In the genomic region with DNA sequence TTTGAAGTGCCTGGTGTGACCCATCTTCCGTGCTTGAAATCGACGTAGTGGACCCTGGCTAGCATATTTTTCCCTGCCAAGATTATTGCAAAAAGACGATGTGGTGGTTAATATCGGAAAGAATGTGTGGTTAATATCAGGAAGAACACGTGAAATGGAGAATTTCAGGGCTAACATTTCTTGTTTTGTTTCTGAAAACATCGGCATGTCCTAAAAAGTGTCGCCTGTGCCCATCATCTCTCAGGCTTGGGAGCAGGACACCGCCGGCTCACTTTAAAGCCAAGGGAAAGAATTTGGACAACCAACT, we compare ENCODE assay signal across 8 cellular contexts. TPM values are rescaled to one million over a fixed set of nuclear protein-coding genes. Genes with fewer than 3 reads are reported as not detected.
A peak's percentile ranks its signal among the peaks of the same experiment; 100 is the strongest.
DNase-seq lines count a peak whose midpoint lies in the region; ATAC-seq, FAIRE-seq and TF ChIP-seq lines count a peak whose summit lies in the region.

No MANE protein-coding gene starts in this region.

- H3K9me3 ChIP-seq in HepG2 (ENCODE audit: low read length), result no peaks in the 10 kb centered on the region
- no peaks in the 10 kb centered on the region for H3K9me3 ChIP-seq in testis

- H3K27ac ChIP-seq in HepG2 (ENCODE audit: extremely low read length, insufficient read depth, low read length), result peak overlapping the region; percentile 91
- H3K27ac ChIP-seq in testis, result peak overlapping the region; percentile 89 to 97

- ATAC-seq in activated naive CD8-positive, alpha-beta T cell treated with anti-CD3 and anti-CD28 coated beads, Interleukin-2, amount 10 ng/mL, durations not matched to agents 7 days and 5 days (ENCODE audit: low read depth), result no peak
- no peak for ATAC-seq in HepG2
- no peak for ATAC-seq in GM18868 (IDR thresholded peaks at IDR 0.05; ENCODE audit: unreplicated experiment)
- no peak for ATAC-seq in GM19351 (IDR thresholded peaks at IDR 0.05; ENCODE audit: unreplicated experiment)
- ATAC-seq in HG03442 (IDR thresholded peaks at IDR 0.05; ENCODE audit: unreplicated experiment), result no peak

- intact Hi-C loops in activated CD4-positive, alpha-beta T cell treated with anti-CD3 and anti-CD28 coated beads, Interleukin-2, amount 10 ng/mL, durations not matched to agents 24 days and 14 days (cut with micrococcal nuclease), result loop anchor here (1.0 to 2.0 kb wide), 4 partner anchors 13 to 61 kb away; partner anchors contain the start of genes ASPSCR1, FASN, GPS1 and LRRC45
- intact Hi-C loops in HepG2 (cut with micrococcal nuclease; ENCODE audit: unreplicated experiment), result loop anchor here (1.0 to 5.0 kb wide), 5 partner anchors 13 to 114 kb away; partner anchors contain the start of genes GPS1, LRRC45 and RFNG
- intact Hi-C loops in testis (cut with DNase I; ENCODE audit: low total_unique reads), result loop anchor here (10.0 kb wide), 1 partner anchor 117 kb away; no protein-coding TSS in a partner anchor

- no peak for FAIRE-seq in HepG2 (lab: Jason Lieb, UNC)

- TF ChIP-seq RAD21 in HepG2 (CRISPR knock-in tag; IDR thresholded peaks at IDR 0.05), result no peak

- H3K79me2 ChIP-seq in HepG2 (ENCODE audit: insufficient read depth, low read length), result peaks cover 13% of the 10 kb centered on the region

- WGBS in HepG2 (ENCODE audit: low lambda C conversion rate), result 9% methylated on average over 10 of the region's 10 CpGs
- WGBS in testis, 2 donors, result 6% methylated on average over 10 of the region's 10 CpGs

- H3K4me1 ChIP-seq in HepG2 (ENCODE audit: insufficient read depth, low read length) (peaks cover 57% of the 10 kb centered on the region), testis (peaks cover 27% of the 10 kb centered on the region)

- POLR2A ChIA-PET in activated naive CD8-positive, alpha-beta T cell treated with anti-CD3 and anti-CD28 coated beads, Interleukin-2, amount 10 ng/mL, durations not matched to agents 7 days and 5 days (lab: Charles Lee), result interaction anchor here (0.5 to 2.1 kb wide), 24 partner anchors 10 to 267 kb away, joined by 3 to 13 read pairs (median 4); partner anchors contain the start of genes ALYREF, ANAPC11, CENPX and DUS1L
- POLR2A ChIA-PET in HepG2 (lab: Yijun Ruan, JAX), result interaction anchor here (0.7 to 6.2 kb wide), 53 partner anchors 11 to 335 kb away, joined by 3 to 112 read pairs (median 5); partner anchors contain the start of genes ALYREF, ANAPC11, ARHGDIA and CENPX

- BruUV-seq in HepG2 (replicated peaks; lab: Mats Ljungman, UMichigan), result TSS peak; percentile 92

- peak overlapping the region; percentile 8 to 98 (median 16); a peak in 5 of 6 replicates for H3K4me3 ChIP-seq in HepG2 (replicated peaks in 1 of 3; ENCODE audit: insufficient read depth in 1 of 3, low read depth in 2 of 3, low read length in 3 of 3)
- H3K4me3 ChIP-seq in testis, result peak overlapping the region in 1 of 2 donors; percentile 73

- no peak for TF ChIP-seq POLR2A in HepG2 (IDR thresholded peaks at IDR 0.05; ENCODE audit: insufficient read depth in 1 of 2, low read depth in 2 of 2, low read length in 2 of 2)
- no peak for TF ChIP-seq POLR2A in testis (IDR thresholded peaks at IDR 0.05)

- H3K4me1 Mint-ChIP-seq in activated CD4-positive, alpha-beta T cell treated with anti-CD3 and anti-CD28 coated beads, Interleukin-2, amount 10 ng/mL, durations not matched to agents 24 days and 14 days, result peaks cover 18% of the 10 kb centered on the region
- peaks cover 20% of the 10 kb centered on the region for H3K4me1 Mint-ChIP-seq in activated naive CD8-positive, alpha-beta T cell treated with anti-CD3 and anti-CD28 coated beads, Interleukin-2, amount 10 ng/mL, durations not matched to agents 7 days and 5 days

- peaks cover 5 to 12% of the 10 kb centered on the region in 2 experiments for H3K36me3 ChIP-seq in HepG2 (replicated peaks in 1 of 2; ENCODE audit: control insufficient read depth in 1 of 2, insufficient read depth in 2 of 2, low read length in 2 of 2)
- no peaks in the 10 kb centered on the region for H3K36me3 ChIP-seq in testis (ENCODE audit: low read depth, missing control alignments)

- TF ChIP-seq EP300 in HepG2 (IDR thresholded peaks at IDR 0.05; ENCODE audit: low read depth in 2 of 2, low read length in 2 of 2) (no peak), HepG2 (CRISPR knock-in tag; IDR thresholded peaks at IDR 0.05; ENCODE audit: borderline replicate concordance) (no peak)

- peak overlapping the region; percentile 24 for H2AFZ ChIP-seq in HepG2 (ENCODE audit: low read length)

- CTCF ChIA-PET in HepG2 (lab: Yijun Ruan, JAX; ENCODE audit: low intra/inter-chr PET ratio, low total read pairs), result interaction anchor here (1.1 to 1.8 kb wide), 2 partner anchors 13 to 79 kb away, joined by 3 to 7 read pairs; no protein-coding TSS in a partner anchor

- H3K9me3 Mint-ChIP-seq in activated CD4-positive, alpha-beta T cell treated with anti-CD3 and anti-CD28 coated beads, Interleukin-2, amount 10 ng/mL, durations not matched to agents 24 days and 14 days, result no peaks in the 10 kb centered on the region
- H3K9me3 Mint-ChIP-seq in activated naive CD8-positive, alpha-beta T cell treated with anti-CD3 and anti-CD28 coated beads, Interleukin-2, amount 10 ng/mL, durations not matched to agents 7 days and 5 days, result no peaks in the 10 kb centered on the region

- H3K9ac ChIP-seq in HepG2 (ENCODE audit: insufficient read depth, low read depth, low read length), result peak overlapping the region; percentile 42

- in situ Hi-C loops in HepG2 (cut with HindIII; ENCODE audit: extremely low pct_ligation_motif_present, low pct_unique_long_range_greater_than_20kb), result loop anchor here (5.0 kb wide), 1 partner anchor 119 kb away; no protein-coding TSS in a partner anchor

- peak overlapping the region; percentile 73 for H3K4me2 ChIP-seq in HepG2 (ENCODE audit: low read depth, low read length)

- peaks cover 20% of the 10 kb centered on the region for H4K20me1 ChIP-seq in HepG2 (ENCODE audit: insufficient read depth, low read length)

- peaks cover 8% of the 10 kb centered on the region for H3K36me3 Mint-ChIP-seq in activated CD4-positive, alpha-beta T cell treated with anti-CD3 and anti-CD28 coated beads, Interleukin-2, amount 10 ng/mL, durations not matched to agents 24 days and 14 days (ENCODE audit: low read depth)
- H3K36me3 Mint-ChIP-seq in activated naive CD8-positive, alpha-beta T cell treated with anti-CD3 and anti-CD28 coated beads, Interleukin-2, amount 10 ng/mL, durations not matched to agents 7 days and 5 days, result peaks cover 8% of the 10 kb centered on the region

- peaks cover 2% of the 10 kb centered on the region for H3K27me3 Mint-ChIP-seq in activated CD4-positive, alpha-beta T cell treated with anti-CD3 and anti-CD28 coated beads, Interleukin-2, amount 10 ng/mL, durations not matched to agents 24 days and 14 days
- no peaks in the 10 kb centered on the region for H3K27me3 Mint-ChIP-seq in activated naive CD8-positive, alpha-beta T cell treated with anti-CD3 and anti-CD28 coated beads, Interleukin-2, amount 10 ng/mL, durations not matched to agents 7 days and 5 days

- DNase-seq in activated CD4-positive, alpha-beta T cell treated with anti-CD3 and anti-CD28 coated beads, Interleukin-2, amount 10 ng/mL, durations not matched to agents 24 days and 14 days, result no peak
- no peak for DNase-seq in activated CD4-positive, alpha-beta T cell treated with anti-CD3 and anti-CD28 coated beads for 4 hours
- DNase-seq in activated naive CD8-positive, alpha-beta T cell treated with anti-CD3 and anti-CD28 coated beads, Interleukin-2, amount 10 ng/mL, durations not matched to agents 7 days and 5 days, result no peak
- DNase-seq in HepG2 (ENCODE audit: low spot score), result no peak
- DNase-seq in testis, result no peak

- TF ChIP-seq CTCF in HepG2 (CRISPR knock-in tag; IDR thresholded peaks at IDR 0.05) (no peak), testis (IDR thresholded peaks at IDR 0.05) (no peak)

- H3K27ac Mint-ChIP-seq in activated CD4-positive, alpha-beta T cell treated with anti-CD3 and anti-CD28 coated beads, Interleukin-2, amount 10 ng/mL, durations not matched to agents 24 days and 14 days, result peak overlapping the region; percentile 96
- peak overlapping the region; percentile 95 for H3K27ac Mint-ChIP-seq in activated naive CD8-positive, alpha-beta T cell treated with anti-CD3 and anti-CD28 coated beads, Interleukin-2, amount 10 ng/mL, durations not matched to agents 7 days and 5 days

- H3K4me3 Mint-ChIP-seq in activated CD4-positive, alpha-beta T cell treated with anti-CD3 and anti-CD28 coated beads, Interleukin-2, amount 10 ng/mL, durations not matched to agents 24 days and 14 days, result peak overlapping the region; percentile 83
- peak overlapping the region; percentile 91 for H3K4me3 Mint-ChIP-seq in activated naive CD8-positive, alpha-beta T cell treated with anti-CD3 and anti-CD28 coated beads, Interleukin-2, amount 10 ng/mL, durations not matched to agents 7 days and 5 days

- no peaks in the 10 kb centered on the region for H3K27me3 ChIP-seq in HepG2 (ENCODE audit: control insufficient read depth in 1 of 2, insufficient read depth in 2 of 2, low read length in 2 of 2)
- H3K27me3 ChIP-seq in testis, result no peaks in the 10 kb centered on the region

RNA-seq across cellular contexts. Expression of gene DCXR, which starts 0.3 kb away (rescaled TPM):
- 128 TPM in 2 replicates for total RNA-seq in activated CD4-positive, alpha-beta T cell treated with anti-CD3 and anti-CD28 coated beads, Interleukin-2, amount 10 ng/mL, durations not matched to agents 24 days and 14 days
- 100 to 1,000 TPM; 110 to 115 TPM for total RNA-seq in activated naive CD8-positive, alpha-beta T cell treated with anti-CD3 and anti-CD28 coated beads, Interleukin-2, amount 10 ng/mL, durations not matched to agents 7 days and 5 days
- total RNA-seq in HepG2 (2016; rRNA removed; fragmentation: Illumina TruSeq; extraction: Trizol) (286 and 311 TPM in 2 replicates), testis (100 to 1,000 TPM; 134 to 188 TPM)
- total RNA-seq in HepG2 (2016; cell fraction: cytosol; rRNA removed; fragmentation: Illumina TruSeq; extraction: Trizol; ENCODE audit: low read depth), result 275 and 353 TPM in 2 replicates
- total RNA-seq in HepG2 (2016; cell fraction: insoluble cytoplasmic fraction; rRNA removed; fragmentation: Illumina TruSeq; extraction: Trizol), result 302 and 321 TPM in 2 replicates
- 228 and 297 TPM in 2 replicates for total RNA-seq in HepG2 (2016; cell fraction: membrane; rRNA removed; fragmentation: Illumina TruSeq; extraction: Trizol)
- 132 and 152 TPM in 2 replicates for total RNA-seq in HepG2 (2016; cell fraction: nucleus; rRNA removed; fragmentation: Illumina TruSeq; extraction: Trizol)
- polyA plus RNA-seq in HepG2 (2011; rRNA removed) (287 and 290 TPM in 2 replicates), testis (ENCODE audit: insufficient read depth, low read depth, low replicate concordance) (109 TPM)
- polyA plus RNA-seq in HepG2 (2011; cell fraction: cytosol; rRNA removed), result 253 and 424 TPM in 2 replicates
- polyA plus RNA-seq in HepG2 (2011; cell fraction: nucleus; rRNA removed), result 645 and 737 TPM in 2 replicates
- 190 and 266 TPM in 2 replicates for polyA plus RNA-seq in HepG2 (2012)
- polyA plus RNA-seq in HepG2 (2016; cell fraction: cytosol; fragmentation: Illumina TruSeq; extraction: Trizol; ENCODE audit: low read depth), result 398 and 426 TPM in 2 replicates
- polyA plus RNA-seq in HepG2 (2016; cell fraction: insoluble cytoplasmic fraction; fragmentation: Illumina TruSeq; extraction: Trizol; ENCODE audit: low read depth), result 296 and 330 TPM in 2 replicates
- 308 and 335 TPM in 2 replicates for polyA plus RNA-seq in HepG2 (2016; cell fraction: membrane; fragmentation: Illumina TruSeq; extraction: Trizol; ENCODE audit: low read depth)
- polyA plus RNA-seq in HepG2 (2016; cell fraction: nucleus; fragmentation: Illumina TruSeq; extraction: Trizol; ENCODE audit: insufficient read depth, low read depth), result 280 and 299 TPM in 2 replicates
- 73.9 and 172 TPM in 2 replicates for polyA minus RNA-seq in HepG2 (2011; rRNA and poly(A)+ RNA removed; ENCODE audit: low replicate concordance)
- polyA minus RNA-seq in HepG2 (2011; cell fraction: cytosol; rRNA and poly(A)+ RNA removed), result 52.1 and 74.6 TPM in 2 replicates
- 61.5 and 67.5 TPM in 2 replicates for polyA minus RNA-seq in HepG2 (2011; cell fraction: nucleus; rRNA and poly(A)+ RNA removed)

RNA-seq across cellular contexts. Expression of gene RAC3, which starts 6.4 kb away (rescaled TPM):
- total RNA-seq in activated CD4-positive, alpha-beta T cell treated with anti-CD3 and anti-CD28 coated beads, Interleukin-2, amount 10 ng/mL, durations not matched to agents 24 days and 14 days, result 11.5 and 12.1 TPM in 2 replicates
- total RNA-seq in activated naive CD8-positive, alpha-beta T cell treated with anti-CD3 and anti-CD28 coated beads, Interleukin-2, amount 10 ng/mL, durations not matched to agents 7 days and 5 days, result 1 to 10 TPM; 6.7 to 7.6 TPM
- total RNA-seq in HepG2 (2016; rRNA removed; fragmentation: Illumina TruSeq; extraction: Trizol), result 4.0 and 10.5 TPM in 2 replicates
- total RNA-seq in HepG2 (2016; cell fraction: cytosol; rRNA removed; fragmentation: Illumina TruSeq; extraction: Trizol; ENCODE audit: low read depth), result 6.8 and 9.8 TPM in 2 replicates
- total RNA-seq in HepG2 (2016; cell fraction: insoluble cytoplasmic fraction; rRNA removed; fragmentation: Illumina TruSeq; extraction: Trizol), result 3.9 and 12.6 TPM in 2 replicates
- 7.3 and 10.1 TPM in 2 replicates for total RNA-seq in HepG2 (2016; cell fraction: membrane; rRNA removed; fragmentation: Illumina TruSeq; extraction: Trizol)
- 11.7 and 12.9 TPM in 2 replicates for total RNA-seq in HepG2 (2016; cell fraction: nucleus; rRNA removed; fragmentation: Illumina TruSeq; extraction: Trizol)
- polyA plus RNA-seq in HepG2 (2011; rRNA removed), result 21.3 and 24.1 TPM in 2 replicates
- 12.8 and 16.7 TPM in 2 replicates for polyA plus RNA-seq in HepG2 (2011; cell fraction: cytosol; rRNA removed)
- 111 and 165 TPM in 2 replicates for polyA plus RNA-seq in HepG2 (2011; cell fraction: nucleus; rRNA removed)
- polyA plus RNA-seq in HepG2 (2012), result 6.3 and 10.6 TPM in 2 replicates
- polyA plus RNA-seq in HepG2 (2016; cell fraction: cytosol; fragmentation: Illumina TruSeq; extraction: Trizol; ENCODE audit: low read depth), result 10.4 and 12.0 TPM in 2 replicates
- 6.0 and 7.2 TPM in 2 replicates for polyA plus RNA-seq in HepG2 (2016; cell fraction: insoluble cytoplasmic fraction; fragmentation: Illumina TruSeq; extraction: Trizol; ENCODE audit: low read depth)
- 8.8 and 10.0 TPM in 2 replicates for polyA plus RNA-seq in HepG2 (2016; cell fraction: membrane; fragmentation: Illumina TruSeq; extraction: Trizol; ENCODE audit: low read depth)
- polyA plus RNA-seq in HepG2 (2016; cell fraction: nucleus; fragmentation: Illumina TruSeq; extraction: Trizol; ENCODE audit: insufficient read depth, low read depth), result 45.9 and 51.6 TPM in 2 replicates
- polyA minus RNA-seq in HepG2 (2011; rRNA and poly(A)+ RNA removed; ENCODE audit: low replicate concordance), result 12.6 and 13.2 TPM in 2 replicates
- polyA minus RNA-seq in HepG2 (2011; cell fraction: cytosol; rRNA and poly(A)+ RNA removed), result 3.0 and 3.6 TPM in 2 replicates
- 6.7 and 7.6 TPM in 2 replicates for polyA minus RNA-seq in HepG2 (2011; cell fraction: nucleus; rRNA and poly(A)+ RNA removed)
- 100 to 1,000 TPM in 1 of 2 donors, 10 to 100 TPM in 1; 74.3 to 102 TPM for total RNA-seq in testis
- polyA plus RNA-seq in testis (ENCODE audit: insufficient read depth, low read depth, low replicate concordance), result 42.3 TPM

RNA-seq across cellular contexts. Expression of gene RFNG, which starts 13.8 kb away (rescaled TPM):
- 21.4 and 30.8 TPM in 2 replicates for total RNA-seq in activated CD4-positive, alpha-beta T cell treated with anti-CD3 and anti-CD28 coated beads, Interleukin-2, amount 10 ng/mL, durations not matched to agents 24 days and 14 days
- total RNA-seq in activated naive CD8-positive, alpha-beta T cell treated with anti-CD3 and anti-CD28 coated beads, Interleukin-2, amount 10 ng/mL, durations not matched to agents 7 days and 5 days, result 10 to 100 TPM; 28.7 to 28.8 TPM
- total RNA-seq in HepG2 (2016; rRNA removed; fragmentation: Illumina TruSeq; extraction: Trizol) (27.8 and 64.0 TPM in 2 replicates), testis (100 to 1,000 TPM in 1 of 2 donors, 10 to 100 TPM in 1; 73.3 to 102 TPM)
- 72.5 and 73.8 TPM in 2 replicates for total RNA-seq in HepG2 (2016; cell fraction: cytosol; rRNA removed; fragmentation: Illumina TruSeq; extraction: Trizol; ENCODE audit: low read depth)
- total RNA-seq in HepG2 (2016; cell fraction: insoluble cytoplasmic fraction; rRNA removed; fragmentation: Illumina TruSeq; extraction: Trizol), result 23.6 and 61.0 TPM in 2 replicates
- 95.0 and 98.0 TPM in 2 replicates for total RNA-seq in HepG2 (2016; cell fraction: membrane; rRNA removed; fragmentation: Illumina TruSeq; extraction: Trizol)
- 53.3 and 60.7 TPM in 2 replicates for total RNA-seq in HepG2 (2016; cell fraction: nucleus; rRNA removed; fragmentation: Illumina TruSeq; extraction: Trizol)
- polyA plus RNA-seq in HepG2 (2011; rRNA removed) (61.4 and 90.6 TPM in 2 replicates), testis (ENCODE audit: insufficient read depth, low read depth, low replicate concordance) (50.5 TPM)
- polyA plus RNA-seq in HepG2 (2011; cell fraction: cytosol; rRNA removed), result 36.1 and 62.0 TPM in 2 replicates
- polyA plus RNA-seq in HepG2 (2011; cell fraction: nucleus; rRNA removed), result 548 and 733 TPM in 2 replicates
- 60.9 and 71.7 TPM in 2 replicates for polyA plus RNA-seq in HepG2 (2012)
- 106 and 121 TPM in 2 replicates for polyA plus RNA-seq in HepG2 (2016; cell fraction: cytosol; fragmentation: Illumina TruSeq; extraction: Trizol; ENCODE audit: low read depth)
- 35.7 and 47.7 TPM in 2 replicates for polyA plus RNA-seq in HepG2 (2016; cell fraction: insoluble cytoplasmic fraction; fragmentation: Illumina TruSeq; extraction: Trizol; ENCODE audit: low read depth)
- 128 and 132 TPM in 2 replicates for polyA plus RNA-seq in HepG2 (2016; cell fraction: membrane; fragmentation: Illumina TruSeq; extraction: Trizol; ENCODE audit: low read depth)
- polyA plus RNA-seq in HepG2 (2016; cell fraction: nucleus; fragmentation: Illumina TruSeq; extraction: Trizol; ENCODE audit: insufficient read depth, low read depth), result 227 and 229 TPM in 2 replicates
- 12.3 and 58.2 TPM in 2 replicates for polyA minus RNA-seq in HepG2 (2011; rRNA and poly(A)+ RNA removed; ENCODE audit: low replicate concordance)
- 21.9 and 29.0 TPM in 2 replicates for polyA minus RNA-seq in HepG2 (2011; cell fraction: cytosol; rRNA and poly(A)+ RNA removed)
- polyA minus RNA-seq in HepG2 (2011; cell fraction: nucleus; rRNA and poly(A)+ RNA removed), result 29.7 and 35.9 TPM in 2 replicates

RNA-seq across cellular contexts. Expression of gene GPS1, which starts 13.9 kb away (rescaled TPM):
- 117 and 118 TPM in 2 replicates for total RNA-seq in activated CD4-positive, alpha-beta T cell treated with anti-CD3 and anti-CD28 coated beads, Interleukin-2, amount 10 ng/mL, durations not matched to agents 24 days and 14 days
- 10 to 100 TPM; 76.0 to 79.8 TPM for total RNA-seq in activated naive CD8-positive, alpha-beta T cell treated with anti-CD3 and anti-CD28 coated beads, Interleukin-2, amount 10 ng/mL, durations not matched to agents 7 days and 5 days
- total RNA-seq in HepG2 (2016; rRNA removed; fragmentation: Illumina TruSeq; extraction: Trizol) (106 and 124 TPM in 2 replicates), testis (100 to 1,000 TPM; 170 to 190 TPM)
- 87.3 and 88.2 TPM in 2 replicates for total RNA-seq in HepG2 (2016; cell fraction: cytosol; rRNA removed; fragmentation: Illumina TruSeq; extraction: Trizol; ENCODE audit: low read depth)
- total RNA-seq in HepG2 (2016; cell fraction: insoluble cytoplasmic fraction; rRNA removed; fragmentation: Illumina TruSeq; extraction: Trizol), result 99.7 and 134 TPM in 2 replicates
- 96.5 and 111 TPM in 2 replicates for total RNA-seq in HepG2 (2016; cell fraction: membrane; rRNA removed; fragmentation: Illumina TruSeq; extraction: Trizol)
- total RNA-seq in HepG2 (2016; cell fraction: nucleus; rRNA removed; fragmentation: Illumina TruSeq; extraction: Trizol), result 89.5 and 106 TPM in 2 replicates
- polyA plus RNA-seq in HepG2 (2011; rRNA removed) (128 and 161 TPM in 2 replicates), testis (ENCODE audit: insufficient read depth, low read depth, low replicate concordance) (178 TPM)
- 107 and 157 TPM in 2 replicates for polyA plus RNA-seq in HepG2 (2011; cell fraction: cytosol; rRNA removed)
- 389 and 467 TPM in 2 replicates for polyA plus RNA-seq in HepG2 (2011; cell fraction: nucleus; rRNA removed)
- 102 and 120 TPM in 2 replicates for polyA plus RNA-seq in HepG2 (2012)
- polyA plus RNA-seq in HepG2 (2016; cell fraction: cytosol; fragmentation: Illumina TruSeq; extraction: Trizol; ENCODE audit: low read depth), result 96.5 and 102 TPM in 2 replicates
- polyA plus RNA-seq in HepG2 (2016; cell fraction: insoluble cytoplasmic fraction; fragmentation: Illumina TruSeq; extraction: Trizol; ENCODE audit: low read depth), result 120 and 146 TPM in 2 replicates
- polyA plus RNA-seq in HepG2 (2016; cell fraction: membrane; fragmentation: Illumina TruSeq; extraction: Trizol; ENCODE audit: low read depth), result 103 and 104 TPM in 2 replicates
- 225 and 229 TPM in 2 replicates for polyA plus RNA-seq in HepG2 (2016; cell fraction: nucleus; fragmentation: Illumina TruSeq; extraction: Trizol; ENCODE audit: insufficient read depth, low read depth)
- polyA minus RNA-seq in HepG2 (2011; rRNA and poly(A)+ RNA removed; ENCODE audit: low replicate concordance), result 182 and 265 TPM in 2 replicates
- polyA minus RNA-seq in HepG2 (2011; cell fraction: cytosol; rRNA and poly(A)+ RNA removed), result 76.6 and 80.3 TPM in 2 replicates
- polyA minus RNA-seq in HepG2 (2011; cell fraction: nucleus; rRNA and poly(A)+ RNA removed), result 60.2 and 61.0 TPM in 2 replicates

RNA-seq across cellular contexts. Expression of gene LRRC45, which starts 14.7 kb away (rescaled TPM):
- 39.0 and 40.6 TPM in 2 replicates for total RNA-seq in activated CD4-positive, alpha-beta T cell treated with anti-CD3 and anti-CD28 coated beads, Interleukin-2, amount 10 ng/mL, durations not matched to agents 24 days and 14 days
- 10 to 100 TPM; 41.6 to 45.1 TPM for total RNA-seq in activated naive CD8-positive, alpha-beta T cell treated with anti-CD3 and anti-CD28 coated beads, Interleukin-2, amount 10 ng/mL, durations not matched to agents 7 days and 5 days
- 21.4 and 48.1 TPM in 2 replicates for total RNA-seq in HepG2 (2016; rRNA removed; fragmentation: Illumina TruSeq; extraction: Trizol)
- 30.2 and 31.8 TPM in 2 replicates for total RNA-seq in HepG2 (2016; cell fraction: cytosol; rRNA removed; fragmentation: Illumina TruSeq; extraction: Trizol; ENCODE audit: low read depth)
- total RNA-seq in HepG2 (2016; cell fraction: insoluble cytoplasmic fraction; rRNA removed; fragmentation: Illumina TruSeq; extraction: Trizol), result 20.6 and 49.6 TPM in 2 replicates
- 14.9 and 19.0 TPM in 2 replicates for total RNA-seq in HepG2 (2016; cell fraction: membrane; rRNA removed; fragmentation: Illumina TruSeq; extraction: Trizol)
- 49.7 and 54.4 TPM in 2 replicates for total RNA-seq in HepG2 (2016; cell fraction: nucleus; rRNA removed; fragmentation: Illumina TruSeq; extraction: Trizol)
- 11.6 and 14.1 TPM in 2 replicates for polyA plus RNA-seq in HepG2 (2011; rRNA removed)
- 5.5 and 10.0 TPM in 2 replicates for polyA plus RNA-seq in HepG2 (2011; cell fraction: cytosol; rRNA removed)
- 112 and 182 TPM in 2 replicates for polyA plus RNA-seq in HepG2 (2011; cell fraction: nucleus; rRNA removed)
- 7.5 and 8.8 TPM in 2 replicates for polyA plus RNA-seq in HepG2 (2012)
- polyA plus RNA-seq in HepG2 (2016; cell fraction: cytosol; fragmentation: Illumina TruSeq; extraction: Trizol; ENCODE audit: low read depth), result 3.3 and 4.2 TPM in 2 replicates
- 19.5 and 19.7 TPM in 2 replicates for polyA plus RNA-seq in HepG2 (2016; cell fraction: insoluble cytoplasmic fraction; fragmentation: Illumina TruSeq; extraction: Trizol; ENCODE audit: low read depth)
- polyA plus RNA-seq in HepG2 (2016; cell fraction: membrane; fragmentation: Illumina TruSeq; extraction: Trizol; ENCODE audit: low read depth), result 9.1 and 9.2 TPM in 2 replicates
- polyA plus RNA-seq in HepG2 (2016; cell fraction: nucleus; fragmentation: Illumina TruSeq; extraction: Trizol; ENCODE audit: insufficient read depth, low read depth), result 129 and 136 TPM in 2 replicates
- polyA minus RNA-seq in HepG2 (2011; rRNA and poly(A)+ RNA removed; ENCODE audit: low replicate concordance), result 11.1 and 15.7 TPM in 2 replicates
- polyA minus RNA-seq in HepG2 (2011; cell fraction: cytosol; rRNA and poly(A)+ RNA removed), result 6.1 and 8.2 TPM in 2 replicates
- 25.0 and 27.2 TPM in 2 replicates for polyA minus RNA-seq in HepG2 (2011; cell fraction: nucleus; rRNA and poly(A)+ RNA removed)
- 10 to 100 TPM; 10.7 to 12.8 TPM for total RNA-seq in testis
- 5.7 TPM for polyA plus RNA-seq in testis (ENCODE audit: insufficient read depth, low read depth, low replicate concordance)
